ENCODE assay signal across 9 cellular contexts in the genomic region with DNA sequence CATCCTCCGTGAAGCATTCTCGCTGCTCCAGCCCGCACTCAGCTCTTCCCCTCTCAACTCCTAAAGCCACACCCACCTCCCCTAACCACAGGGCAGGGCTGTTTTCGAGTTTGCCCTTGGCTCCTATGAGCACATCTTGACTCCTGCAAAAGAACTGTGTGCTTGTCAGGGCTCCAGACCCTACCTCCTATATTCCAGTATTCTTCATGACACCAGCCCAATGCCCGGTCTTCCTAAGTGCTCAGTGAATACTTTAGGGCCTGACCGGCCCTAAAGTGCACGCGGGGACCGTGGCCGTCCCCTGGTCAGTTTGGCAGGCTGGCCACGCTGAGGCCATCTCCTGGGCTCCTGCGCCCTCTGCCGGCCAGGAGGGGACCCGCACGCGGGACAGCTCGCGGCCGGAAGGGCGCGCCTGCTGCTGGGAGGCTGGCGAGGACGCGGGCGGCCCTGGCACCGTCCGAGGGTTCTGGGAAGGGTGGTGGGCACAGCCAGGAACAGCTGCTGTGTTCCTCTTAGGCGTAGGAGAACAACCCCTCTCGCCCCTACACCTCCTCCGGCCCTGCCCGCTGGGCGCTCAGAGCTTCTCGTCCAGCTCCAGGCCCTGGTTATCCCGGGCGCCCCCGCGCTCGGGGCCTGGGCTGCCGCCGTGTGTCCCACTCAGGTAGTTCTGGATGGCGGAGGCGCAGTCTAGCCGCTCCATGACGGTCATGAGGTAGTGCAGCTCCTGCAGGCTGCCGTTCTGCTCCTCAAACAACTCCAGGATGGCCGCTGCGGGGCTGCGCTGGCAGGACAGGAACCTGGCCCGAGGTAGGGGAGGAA. TPM values are rescaled to one million over a fixed set of nuclear protein-coding genes. Genes with fewer than 3 reads are reported as not detected.
A peak's percentile ranks its signal among the peaks of the same experiment; 100 is the strongest.
DNase-seq lines count a peak whose midpoint lies in the region; ATAC-seq and TF ChIP-seq lines count a peak whose summit lies in the region.
"Had no signal": no experiment of that assay in that cellular context is flagged by ENCODE, and none has a peak within 500 bp of the region (broad histone marks: within the 10 kb centered on the region; RNA-seq: fewer than 3 reads in every experiment).

No MANE protein-coding gene starts in this region.

- peak; percentile 19 for DNase-seq in AG09319 (ENCODE audit: extremely low read depth, low read depth)
- peak; percentile 48 for DNase-seq in NCI-H774 (lab: John Stamatoyannopoulos, UW)
- peak; percentile 94 for DNase-seq in activated CD8-positive, alpha-beta memory T cell treated with anti-CD3 and anti-CD28 coated beads for 24 hours
- DNase-seq in endodermal cell: peak; percentile 95
- DNase-seq in mesothelial cell of epicardium (ENCODE audit: low spot score in 2 of 2, unreplicated experiment in 2 of 2): peak; percentile 68 to 95
- peak; percentile 41 for DNase-seq in stimulated activated CD8-positive, alpha-beta memory T cell treated with anti-CD3 and anti-CD28 coated beads, Interleukin-15, amount 100 ng/mL, for 1 hour (ENCODE audit: low read depth)

- H3K27ac Mint-ChIP-seq in endodermal cell (peak overlapping the region; percentile 87), mesothelial cell of epicardium (peak overlapping the region; percentile 73)

- H3K4me3 ChIP-seq in endodermal cell (ENCODE audit: low read length): peak overlapping the region; percentile 74

- H3K36me3 Mint-ChIP-seq in endodermal cell (ENCODE audit: low read depth) (peaks cover 4% of the 10 kb centered on the region), mesothelial cell of epicardium (peaks cover 3% of the 10 kb centered on the region)

- H3K27me3 ChIP-seq in endodermal cell (ENCODE audit: control insufficient read depth, insufficient read depth, low read length, poor library complexity, severe bottlenecking): no peaks in the 10 kb centered on the region

- H3K4me1 Mint-ChIP-seq in endodermal cell (peaks cover 21% of the 10 kb centered on the region), mesothelial cell of epicardium (peaks cover 45% of the 10 kb centered on the region)

- H3K27me3 Mint-ChIP-seq in endodermal cell (ENCODE audit: insufficient read depth) (peaks cover 3% of the 10 kb centered on the region), mesothelial cell of epicardium (ENCODE audit: low read depth) (peaks cover 1% of the 10 kb centered on the region)

- H3K4me1 ChIP-seq in endodermal cell (ENCODE audit: control insufficient read depth, insufficient read depth, low read length): peaks cover 4% of the 10 kb centered on the region

- 10 to 14% methylated on average over 17 to 49 of the region's 49 CpGs for WGBS in endodermal cell (ENCODE audit: insufficient coverage in 1 of 2, insufficient read length in 1 of 2), 2 experiments

- TF ChIP-seq CTCF in AG09319 (IDR thresholded peaks at IDR 0.05; ENCODE audit: low read depth, low read length) (peak; percentile 78), endodermal cell (conservative IDR thresholded peaks at IDR 0.05) (peak; percentile 100), mesothelial cell of epicardium (IDR thresholded peaks at IDR 0.05; ENCODE audit: unreplicated experiment) (peak; percentile 99)

- no peaks in the 10 kb centered on the region for H3K9me3 Mint-ChIP-seq in endodermal cell
- H3K9me3 Mint-ChIP-seq in mesothelial cell of epicardium: no peaks in the 10 kb centered on the region

- H3K4me3 Mint-ChIP-seq in endodermal cell (peak overlapping the region; percentile 72), mesothelial cell of epicardium (peak overlapping the region; percentile 76)

- H3K27ac ChIP-seq in endodermal cell (ENCODE audit: low read depth, low read length): no peak overlapping the region

- ATAC-seq in GM18870 (IDR thresholded peaks at IDR 0.05; ENCODE audit: unreplicated experiment) (peak; percentile 58), HG03097 (IDR thresholded peaks at IDR 0.05; ENCODE audit: low FRiP score, unreplicated experiment) (peak; percentile 85)

- H3K36me3 ChIP-seq in endodermal cell (ENCODE audit: control insufficient read depth, insufficient read depth, low read length): no peaks in the 10 kb centered on the region

- no peaks in the 10 kb centered on the region for H3K9me3 ChIP-seq in endodermal cell (ENCODE audit: control insufficient read depth, low read length)

- no peak overlapping the region for H3K9ac ChIP-seq in endodermal cell (ENCODE audit: extremely low read depth, low read length, poor library complexity, severe bottlenecking)

RNA-seq across cellular contexts. Expression of gene UNC5CL, which starts 11.0 kb away (rescaled TPM):
- total RNA-seq in endodermal cell (1 to 10 TPM; 3.8 to 4.7 TPM), mesothelial cell of epicardium (2.0 to 2.2 TPM (median 2.1 TPM) in 3 replicates)
- polyA plus RNA-seq in endodermal cell (2013, experiment 1 of 2): 2.5 TPM
- 2.5 TPM for polyA plus RNA-seq in endodermal cell (2013, experiment 2 of 2)

RNA-seq across cellular contexts. Expression of gene TSPO2, which starts 14.3 kb away (rescaled TPM):
- not detected for total RNA-seq in endodermal cell
- not detected for polyA plus RNA-seq in endodermal cell (2013, experiment 1 of 2)
- polyA plus RNA-seq in endodermal cell (2013, experiment 2 of 2): not detected
- total RNA-seq in mesothelial cell of epicardium: not detected in 3 replicates
- total RNA-seq: T-helper 2 cell treated with Interferon-gamma antibody and Interleukin-4, amounts not matched to agents 100 ng/mL and 5 ng/mL, for 36 hours had no signal

RNA-seq across cellular contexts. Expression of gene APOBEC2, which starts 25.0 kb away (rescaled TPM):
- total RNA-seq in endodermal cell: under 1 TPM in 1 of 2 donors, not detected in 1; 0.31 TPM
- polyA plus RNA-seq in endodermal cell (2013, experiment 1 of 2): not detected
- not detected for polyA plus RNA-seq in endodermal cell (2013, experiment 2 of 2)
- 0.22 to 0.51 TPM (median 0.45 TPM) in 3 replicates for total RNA-seq in mesothelial cell of epicardium
- total RNA-seq: T-helper 2 cell treated with Interferon-gamma antibody and Interleukin-4, amounts not matched to agents 100 ng/mL and 5 ng/mL, for 36 hours had no signal

RNA-seq across cellular contexts. Expression of gene OARD1, which starts 44.1 kb away (rescaled TPM):
- total RNA-seq in endodermal cell (10 to 100 TPM; 33.8 to 40.7 TPM), mesothelial cell of epicardium (24.6 to 26.8 TPM (median 26.8 TPM) in 3 replicates)
- polyA plus RNA-seq in endodermal cell (2013, experiment 1 of 2): 52.4 TPM
- 43.3 TPM for polyA plus RNA-seq in endodermal cell (2013, experiment 2 of 2)

RNA-seq across cellular contexts. Expression of gene NFYA, which starts 44.8 kb away (rescaled TPM):
- 10 to 100 TPM; 44.8 to 45.8 TPM for total RNA-seq in endodermal cell
- polyA plus RNA-seq in endodermal cell (2013, experiment 1 of 2): 50.5 TPM
- polyA plus RNA-seq in endodermal cell (2013, experiment 2 of 2): 45.9 TPM
- total RNA-seq in mesothelial cell of epicardium: 64.2 to 69.1 TPM (median 64.7 TPM) in 3 replicates

Comparison
In these comparisons a context has a peak if more than half of its experiments do, and no peak if none do; other contexts are left out.
1. DNase-seq: peak in every context shown above with its lines; median percentile 95 in endodermal cell; 94 in activated CD8-positive, alpha-beta memory T cell treated with anti-CD3 and anti-CD28 coated beads for 24 hours; 82 in mesothelial cell of epicardium; 48 in NCI-H774; 41 in stimulated activated CD8-positive, alpha-beta memory T cell treated with anti-CD3 and anti-CD28 coated beads, Interleukin-15, amount 100 ng/mL, for 1 hour; 19 in AG09319.